In the genomic region with DNA sequence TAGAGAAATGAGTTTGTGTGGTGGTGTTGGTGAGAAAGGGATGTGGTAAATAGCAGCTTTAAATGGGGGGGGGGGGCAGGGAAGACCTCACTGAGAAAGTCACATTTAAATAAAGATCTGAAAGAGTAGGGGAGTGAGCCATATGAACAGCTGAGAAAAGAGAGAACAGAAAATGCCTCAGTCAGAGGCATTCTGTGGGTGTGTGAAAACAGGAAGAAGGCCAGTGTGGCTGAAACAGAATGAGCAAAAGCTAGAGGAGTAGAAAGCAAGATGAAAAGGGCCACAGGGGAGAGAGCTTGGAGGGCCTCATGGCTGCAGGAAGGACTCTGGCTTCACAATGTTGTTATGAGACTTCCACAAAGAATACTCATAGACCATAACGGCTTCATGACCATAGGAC, we compare ENCODE assay signal across 9 cellular contexts.
DNase-seq lines count a peak whose midpoint lies in the region; ATAC-seq, FAIRE-seq and TF ChIP-seq lines count a peak whose summit lies in the region.
"Had no signal": no experiment of that assay in that cellular context is flagged by ENCODE, and none has a peak within 500 bp of the region (broad histone marks: within the 10 kb centered on the region; RNA-seq: fewer than 3 reads in every experiment).

No MANE protein-coding gene starts in this region.

- H3K27me3 ChIP-seq in H1 (replicated peaks in 1 of 4; ENCODE audit: control insufficient read depth in 3 of 4, extremely low read depth in 1 of 4, insufficient read depth in 3 of 4, low read length in 3 of 4) = no peaks in the 10 kb centered on the region
- no peaks in the 10 kb centered on the region for H3K27me3 ChIP-seq in vagina

- no peak for TF ChIP-seq EP300 in H1 (IDR thresholded peaks at IDR 0.05; ENCODE audit: borderline replicate concordance in 1 of 2, low read depth in 2 of 2, low read length in 2 of 2)

- H2BK12ac ChIP-seq in H1 (ENCODE audit: low read depth, low read length) = no peak overlapping the region

- no peaks in the 10 kb centered on the region for H3K79me2 ChIP-seq in H1 (ENCODE audit: control insufficient read depth in 1 of 2, insufficient read depth in 2 of 2, low read length in 2 of 2)

- FAIRE-seq in H1 (lab: Jason Lieb, UNC) = no peak

- WGBS in H1 (ENCODE audit: extremely low coverage in 1 of 2, insufficient coverage in 1 of 2, insufficient read length in 1 of 2, insufficient replicate concordance in 2 of 2, low coverage in 1 of 2, low lambda C conversion rate in 2 of 2, missing lambda C conversion rate in 1 of 2), 2 experiments = 0% methylated on average over 1 of the region's 1 CpG; no CpG with 5 or more reads in 1 of the 2 experiments

- no peak overlapping the region for H4K5ac ChIP-seq in H1 (ENCODE audit: insufficient read length, low read depth, low read length)

- H3K4ac ChIP-seq in H1 (replicated peaks; ENCODE audit: insufficient read length, low read depth, low read length) = no peak overlapping the region

- ATAC-seq in GM18907 (IDR thresholded peaks at IDR 0.05; ENCODE audit: unreplicated experiment) = peak; percentile 100
- peak; percentile 100 for ATAC-seq in GM21737 (IDR thresholded peaks at IDR 0.05; ENCODE audit: unreplicated experiment)
- ATAC-seq in HG03354 (IDR thresholded peaks at IDR 0.05; ENCODE audit: poor library complexity, severe bottlenecking, unreplicated experiment) = peak; percentile 100
- ATAC-seq: T-helper 17 cell had no signal

- H3K4me1 ChIP-seq in H1 (replicated peaks in 1 of 4; ENCODE audit: control insufficient read depth in 3 of 4, insufficient read depth in 4 of 4, low read length in 3 of 4) (no peaks in the 10 kb centered on the region), vagina (no peaks in the 10 kb centered on the region)

- intact Hi-C loops in vagina (cut with DNase I) = no loop called here

- no peak overlapping the region for H4K8ac ChIP-seq in H1 (ENCODE audit: extremely low read depth, insufficient read depth, low read length)

- TF ChIP-seq CTCF in H1 (IDR thresholded peaks at IDR 0.05; ENCODE audit: control extremely low read depth in 1 of 3, insufficient read depth in 1 of 3, low read depth in 1 of 3, low read length in 3 of 3) (no peak), vagina (IDR thresholded peaks at IDR 0.05) (no peak)

- CTCF ChIA-PET in H1 (lab: Charles Lee; ENCODE audit: partially characterized antibody) = interaction anchor here (0.6 kb wide), 1 partner anchor 935 kb away, joined by 3 read pairs; no protein-coding TSS in a partner anchor

- DNase-seq in H1 (ENCODE audit: low read depth in 1 of 2, low spot score in 2 of 2) (no peak), vagina (ENCODE audit: extremely low spot score in 2 of 2) (no peak), OCI-M2 (lab: John Stamatoyannopoulos, UW; ENCODE audit: unreplicated experiment) (no peak), NCI-H1105 (lab: John Stamatoyannopoulos, UW) (no peak)
- no peak for DNase-seq in activated CD8-positive, alpha-beta memory T cell treated with anti-CD3 and anti-CD28 coated beads, Interleukin-2, amount 50 U/mL, for 48 hours
- DNase-seq: T-helper 17 cell had no signal

- H2BK15ac ChIP-seq in H1 (ENCODE audit: low read length) = no peak overlapping the region

- H2BK20ac ChIP-seq in H1 (ENCODE audit: low read length) = no peak overlapping the region

- no peak overlapping the region for H4K91ac ChIP-seq in H1 (replicated peaks; ENCODE audit: insufficient read length, low read length)

- H3K4me2 ChIP-seq in H1 (ENCODE audit: insufficient read depth in 1 of 2, low read depth in 2 of 2, low read length in 2 of 2) = no peak overlapping the region

- peak overlapping the region; percentile 92 for H2AFZ ChIP-seq in H1 (ENCODE audit: low read length)

- H3K9ac ChIP-seq in H1 (replicated peaks in 1 of 4; ENCODE audit: extremely low read depth in 1 of 4, low read depth in 3 of 4, low read length in 3 of 4) = no peak overlapping the region

- no peak overlapping the region for H3K56ac ChIP-seq in H1 (replicated peaks; ENCODE audit: insufficient read length, low read depth, low read length)

- H2BK120ac ChIP-seq in H1 (replicated peaks; ENCODE audit: low read depth, low read length) = no peak overlapping the region

- POLR2A ChIA-PET in H1 (lab: Charles Lee; ENCODE audit: partially characterized antibody) = no interaction called here

- no peaks in the 10 kb centered on the region for H3K79me1 ChIP-seq in H1 (ENCODE audit: low read depth, low read length)

- H3K23me2 ChIP-seq in H1 (ENCODE audit: low read depth, low read length) = no peaks in the 10 kb centered on the region

- H2BK5ac ChIP-seq in H1 (ENCODE audit: low read depth, low read length) = no peak overlapping the region

- TF ChIP-seq RAD21 in H1 (IDR thresholded peaks at IDR 0.05 in 1 of 2, conservative IDR thresholded peaks at IDR 0.05 in 1 of 2; ENCODE audit: low read depth in 2 of 2, low read length in 2 of 2) = no peak

- H3K14ac ChIP-seq in H1 (ENCODE audit: insufficient read length) = no peak overlapping the region

- H3K23ac ChIP-seq in H1 (ENCODE audit: insufficient read length) = no peak overlapping the region

- H2AK5ac ChIP-seq in H1 (ENCODE audit: low read depth, low read length) = no peak overlapping the region

- H3K27ac ChIP-seq in H1 (ENCODE audit: low read depth, low read length) (no peak overlapping the region), vagina (no peak overlapping the region)

- H3K4me3 ChIP-seq in H1 (ENCODE audit: extremely low read depth in 1 of 4, insufficient read depth in 2 of 4, low read depth in 3 of 4, low read length in 4 of 4) = no peak overlapping the region
- H3K4me3 ChIP-seq in vagina = no peak overlapping the region

- H3K18ac ChIP-seq in H1 (ENCODE audit: extremely low read depth, low read length) = no peak overlapping the region

- H3K9me3 ChIP-seq in H1 (ENCODE audit: insufficient read depth in 2 of 2, low read depth in 1 of 2, low read length in 1 of 2) (no peaks in the 10 kb centered on the region), vagina (no peaks in the 10 kb centered on the region)

- no peaks in the 10 kb centered on the region for H3K36me3 ChIP-seq in H1 (ENCODE audit: control insufficient read depth in 2 of 4, insufficient read depth in 4 of 4, low read length in 3 of 4)
- H3K36me3 ChIP-seq in vagina = no peaks in the 10 kb centered on the region

- TF ChIP-seq POLR2A in H1 (IDR thresholded peaks at IDR 0.05; ENCODE audit: control extremely low read depth in 1 of 2, low read depth in 2 of 2, low read length in 2 of 2) = no peak
- TF ChIP-seq POLR2A in vagina (IDR thresholded peaks at IDR 0.05) = no peak

- no peaks in the 10 kb centered on the region for H4K20me1 ChIP-seq in H1 (replicated peaks in 1 of 2; ENCODE audit: control insufficient read depth in 1 of 2, insufficient read depth in 2 of 2, low read length in 2 of 2)

TF ChIP-seq in H1, 55 proteins besides CTCF, POLR2A, EP300 and RAD21:
- TF ChIP-seq SRF (IDR thresholded peaks at IDR 0.05; ENCODE audit: low read depth, low read length) (no peak), NRF1 (IDR thresholded peaks at IDR 0.05; ENCODE audit: low read depth, low read length) (no peak), MAFK (IDR thresholded peaks at IDR 0.05; ENCODE audit: low read depth, low read length) (no peak), EZH2 (IDR thresholded peaks at IDR 0.05; ENCODE audit: low read depth, low read length, severe bottlenecking) (no peak), SP4 (IDR thresholded peaks at IDR 0.05; ENCODE audit: low read length) (no peak), POU5F1 (IDR thresholded peaks at IDR 0.05; ENCODE audit: low read depth, low read length) (no peak), BACH1 (IDR thresholded peaks at IDR 0.05; ENCODE audit: low read length) (no peak), CTBP2 (IDR thresholded peaks at IDR 0.05; ENCODE audit: borderline replicate concordance, insufficient read depth, insufficient read length, low read length) (no peak), KDM1A (IDR thresholded peaks at IDR 0.05; ENCODE audit: borderline replicate concordance, low read length) (no peak), FOSL1 (IDR thresholded peaks at IDR 0.05; ENCODE audit: insufficient read depth, low read depth, low read length) (no peak), SUZ12 (IDR thresholded peaks at IDR 0.05; ENCODE audit: low read length) (no peak), SAP30 (IDR thresholded peaks at IDR 0.05; ENCODE audit: insufficient read depth, insufficient replicate concordance, low read length) (no peak), KDM4A (IDR thresholded peaks at IDR 0.05; ENCODE audit: low read depth, low read length, severe bottlenecking) (no peak), SP2 (IDR thresholded peaks at IDR 0.05; ENCODE audit: low read length) (no peak), TAF1 (IDR thresholded peaks at IDR 0.05; ENCODE audit: low read depth, low read length) (no peak), RFX5 (IDR thresholded peaks at IDR 0.05; ENCODE audit: borderline replicate concordance, low read depth, low read length) (no peak)
- TF ChIP-seq, protein P1, sequence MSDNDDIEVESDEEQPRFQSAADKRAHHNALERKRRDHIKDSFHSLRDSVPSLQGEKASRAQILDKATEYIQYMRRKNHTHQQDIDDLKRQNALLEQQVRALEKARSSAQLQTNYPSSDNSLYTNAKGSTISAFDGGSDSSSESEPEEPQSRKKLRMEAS (IDR thresholded peaks at IDR 0.05) = no peak
- TF ChIP-seq, protein P2, sequence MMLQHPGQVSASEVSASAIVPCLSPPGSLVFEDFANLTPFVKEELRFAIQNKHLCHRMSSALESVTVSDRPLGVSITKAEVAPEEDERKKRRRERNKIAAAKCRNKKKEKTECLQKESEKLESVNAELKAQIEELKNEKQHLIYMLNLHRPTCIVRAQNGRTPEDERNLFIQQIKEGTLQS (IDR thresholded peaks at IDR 0.05; ENCODE audit: insufficient read depth, low read depth, low read length) = no peak
- TF ChIP-seq, protein P3, sequence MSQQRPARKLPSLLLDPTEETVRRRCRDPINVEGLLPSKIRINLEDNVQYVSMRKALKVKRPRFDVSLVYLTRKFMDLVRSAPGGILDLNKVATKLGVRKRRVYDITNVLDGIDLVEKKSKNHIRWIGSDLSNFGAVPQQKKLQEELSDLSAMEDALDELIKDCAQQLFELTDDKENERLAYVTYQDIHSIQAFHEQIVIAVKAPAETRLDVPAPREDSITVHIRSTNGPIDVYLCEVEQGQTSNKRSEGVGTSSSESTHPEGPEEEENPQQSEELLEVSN (IDR thresholded peaks at IDR 0.05) = no peak
